Comparison of ENCODE assay signal across 1 cellular context in the genomic region with DNA sequence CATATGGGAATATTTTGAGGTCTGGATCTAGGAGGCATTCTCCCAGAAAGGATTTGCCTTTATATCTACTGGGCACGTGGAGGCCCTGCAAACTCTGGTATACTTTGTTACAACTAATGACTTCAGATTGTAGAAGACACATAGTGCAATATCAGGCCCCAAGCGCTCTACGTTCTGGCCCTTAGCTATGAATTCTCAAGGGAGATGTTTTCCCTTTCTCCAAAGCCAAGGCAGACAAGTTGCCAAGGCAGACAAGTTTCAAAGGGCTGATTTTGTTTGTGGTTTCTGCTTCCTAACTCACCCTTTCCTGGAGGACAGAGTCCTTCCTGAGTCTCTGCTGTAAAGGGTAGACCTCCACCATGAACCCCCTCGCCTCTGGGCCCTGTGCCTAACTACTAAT.
TF ChIP-seq lines count a peak whose summit lies in the region.

No MANE protein-coding gene starts in this region.

TF ChIP-seq in H1, 55 proteins besides CTCF, POLR2A, EP300 and RAD21:
- no peak for TF ChIP-seq TBP (IDR thresholded peaks at IDR 0.05; ENCODE audit: low read depth, low read length)
- no peak for TF ChIP-seq BACH1 (IDR thresholded peaks at IDR 0.05; ENCODE audit: low read length)
- no peak for TF ChIP-seq BRCA1 (IDR thresholded peaks at IDR 0.05; ENCODE audit: low read depth, low read length)
- no peak for TF ChIP-seq SAP30 (IDR thresholded peaks at IDR 0.05; ENCODE audit: insufficient read depth, insufficient replicate concordance, low read length)
- TF ChIP-seq SIN3A (conservative IDR thresholded peaks at IDR 0.05 in 1 of 2, IDR thresholded peaks at IDR 0.05 in 1 of 2; ENCODE audit: low read depth in 1 of 2, low read length in 2 of 2) = no peak
- no peak for TF ChIP-seq CREB1 (IDR thresholded peaks at IDR 0.05)
- no peak for TF ChIP-seq JUND (IDR thresholded peaks at IDR 0.05; ENCODE audit: low read length)
- no peak for TF ChIP-seq GABPA (IDR thresholded peaks at IDR 0.05; ENCODE audit: borderline replicate concordance, insufficient read depth, low read length)
- TF ChIP-seq JUN (IDR thresholded peaks at IDR 0.05; ENCODE audit: low read depth, low read length) = no peak
- TF ChIP-seq KDM4A (IDR thresholded peaks at IDR 0.05; ENCODE audit: low read depth, low read length, severe bottlenecking) = no peak
- no peak for TF ChIP-seq KDM5A (IDR thresholded peaks at IDR 0.05; ENCODE audit: low read length)
- no peak for TF ChIP-seq KDM1A (IDR thresholded peaks at IDR 0.05; ENCODE audit: borderline replicate concordance, low read length)
- no peak for TF ChIP-seq EGR1 (IDR thresholded peaks at IDR 0.05; ENCODE audit: borderline replicate concordance, low read depth, low read length)
- TF ChIP-seq NRF1 (IDR thresholded peaks at IDR 0.05; ENCODE audit: low read depth, low read length) = no peak
- TF ChIP-seq SP1 (IDR thresholded peaks at IDR 0.05; ENCODE audit: low read depth, low read length) = no peak
- no peak for TF ChIP-seq CHD7 (IDR thresholded peaks at IDR 0.05; ENCODE audit: insufficient replicate concordance, low read length)
- TF ChIP-seq CHD2 (IDR thresholded peaks at IDR 0.05; ENCODE audit: low read length) = no peak
- TF ChIP-seq EZH2 (IDR thresholded peaks at IDR 0.05; ENCODE audit: low read depth, low read length, severe bottlenecking) = no peak
